ENCODE assay signal across 19 cellular contexts in the genomic region with DNA sequence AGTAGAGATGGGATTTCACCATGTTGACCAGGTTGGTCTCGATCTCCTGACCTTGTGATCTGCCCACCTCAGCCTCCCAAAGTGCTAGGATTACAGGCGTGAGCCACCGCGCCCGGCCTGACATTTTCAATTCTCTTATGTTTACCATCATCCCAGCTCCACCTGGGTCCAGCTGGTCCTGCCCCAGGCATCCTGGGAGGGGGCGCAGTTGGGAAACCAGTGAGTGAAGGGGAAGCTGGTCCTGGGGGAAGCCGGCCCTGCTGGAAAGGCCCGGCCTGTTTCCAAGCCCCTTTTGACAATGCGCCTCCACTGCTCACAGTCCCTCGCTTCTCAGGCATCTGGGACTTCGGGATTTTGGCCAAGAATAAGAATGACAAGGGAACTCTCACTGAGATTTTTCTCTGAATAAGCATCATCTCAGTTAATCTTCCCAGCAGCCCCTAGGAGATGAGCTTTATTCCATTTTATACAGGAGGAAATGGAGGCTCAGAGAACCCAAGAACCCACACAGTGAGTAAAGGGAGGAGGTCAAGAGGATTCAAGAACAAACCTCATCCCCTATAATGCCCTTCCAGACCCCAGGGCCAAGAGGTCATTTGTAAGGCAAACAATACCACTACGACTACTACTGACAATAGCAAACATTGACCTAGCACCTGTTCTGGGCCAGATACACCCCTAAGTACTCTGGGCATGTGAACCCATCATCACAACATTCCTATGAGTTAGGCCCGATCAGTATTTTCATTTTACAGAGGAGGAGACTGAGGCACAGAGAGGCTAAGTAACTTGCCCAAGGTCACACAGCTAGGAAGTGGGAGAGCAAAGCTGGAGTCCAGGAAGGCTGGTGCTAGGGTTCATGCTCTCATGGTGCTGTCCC. TPM values are rescaled to one million over a fixed set of nuclear protein-coding genes. Genes with fewer than 3 reads are reported as not detected.
A peak's percentile ranks its signal among the peaks of the same experiment; 100 is the strongest.
DNase-seq lines count a peak whose midpoint lies in the region; ATAC-seq, FAIRE-seq and TF ChIP-seq lines count a peak whose summit lies in the region.
"Had no signal": no experiment of that assay in that cellular context is flagged by ENCODE, and none has a peak within 500 bp of the region (broad histone marks: within the 10 kb centered on the region; RNA-seq: fewer than 3 reads in every experiment).

No MANE protein-coding gene starts in this region.

- no peak overlapping the region for H3K4me3 ChIP-seq in Caco-2 (ENCODE audit: low read depth, low read length)
- no peak overlapping the region for H3K4me3 ChIP-seq in kidney (ENCODE audit: low read length in 2 of 2)
- H3K4me3 ChIP-seq in PC-9, result no peak overlapping the region
- H3K4me3 ChIP-seq: A549 had no signal

- H3K27ac ChIP-seq in kidney (ENCODE audit: low read depth in 2 of 2, low read length in 2 of 2) (peak overlapping the region; percentile 73), substantia nigra (ENCODE audit: low read depth, low read length, poor library complexity, severe bottlenecking) (peak overlapping the region; percentile 90), PC-9 (no peak overlapping the region)
- H3K27ac ChIP-seq: A549 had no signal

- DNase-seq in Caco-2 (no peak), WTC11 (ENCODE audit: low spot score) (no peak), kidney (no peak), substantia nigra (lab: John Stamatoyannopoulos, UW) (peak in 5 of 49 donors; percentile 8 to 23 (median 16)), GM13976 (ENCODE audit: low spot score) (no peak), PC-9 (no peak), erythroblast (lab: John Stamatoyannopoulos, UW) (no peak)
- DNase-seq: DND-41, GDM1, HFFc6, NCI-H1105, NCI-H187, NCI-H226, NCI-H524 treated with DMSO at 0.1 percent for 48 hours, SHP77 had no signal

- no peaks in the 10 kb centered on the region for H3F3A ChIP-seq in PC-9 (ENCODE audit: insufficient read depth, low read depth)

- BruUV-seq in Caco-2 (replicated peaks; lab: Mats Ljungman, UMichigan) (no TSS peak), PC-9 (replicated peaks; lab: Mats Ljungman, UMichigan) (no TSS peak)

- H3K79me2 ChIP-seq in PC-9 (ENCODE audit: low read depth), result no peaks in the 10 kb centered on the region

- H3K27me3 ChIP-seq in Caco-2 (replicated peaks; ENCODE audit: control insufficient read depth, insufficient read depth, low read length) (no peaks in the 10 kb centered on the region), PC-9 (ENCODE audit: insufficient read depth, low read depth) (no peaks in the 10 kb centered on the region)

- peaks cover 12% of the 10 kb centered on the region for H3K4me1 ChIP-seq in Caco-2
- peaks cover 6 to 21% of the 10 kb centered on the region in 2 donors for H3K4me1 ChIP-seq in kidney (ENCODE audit: control insufficient read depth in 1 of 2, insufficient read depth in 1 of 2, low read depth in 1 of 2, low read length in 2 of 2)
- peaks cover 13% of the 10 kb centered on the region for H3K4me1 ChIP-seq in PC-9 (replicated peaks; ENCODE audit: insufficient read depth)
- H3K4me1 ChIP-seq: A549 had no signal

- in situ Hi-C loops in GM13976 (cut with MboI; ENCODE audit: low sequenced_read_pairs, unreplicated experiment), result no loop called here

- H3K27me3 Mint-ChIP-seq in Caco-2 (ENCODE audit: insufficient read depth, unreplicated experiment) (peaks cover 3% of the 10 kb centered on the region), WTC11 (ENCODE audit: low read depth) (no peaks in the 10 kb centered on the region; the same call in 1 of the 2 replicates)

- no peak for TF ChIP-seq CTCF in Caco-2 (IDR thresholded peaks at IDR 0.05; ENCODE audit: insufficient read depth in 1 of 2, low read depth in 1 of 2, low read length in 1 of 2, severe bottlenecking in 1 of 2, unreplicated experiment in 1 of 2)
- TF ChIP-seq CTCF in WTC11 (IDR thresholded peaks at IDR 0.05), result no peak
- TF ChIP-seq CTCF in kidney (IDR thresholded peaks at IDR 0.05; ENCODE audit: borderline replicate concordance, extremely low read depth, insufficient read depth), result no peak
- TF ChIP-seq CTCF in GM13976 (IDR thresholded peaks at IDR 0.05; ENCODE audit: borderline replicate concordance, control extremely low read depth, extremely low read depth, insufficient read depth, missing control alignments), result no peak
- TF ChIP-seq CTCF in PC-9 (conservative IDR thresholded peaks at IDR 0.05), result no peak

- no peaks in the 10 kb centered on the region for H3K9me2 ChIP-seq in PC-9 (ENCODE audit: insufficient read depth)

- no peaks in the 10 kb centered on the region for H3K36me3 ChIP-seq in Caco-2 (ENCODE audit: control insufficient read depth, insufficient read depth, low read length)
- peaks cover 4 to 9% of the 10 kb centered on the region in 2 donors for H3K36me3 ChIP-seq in kidney (ENCODE audit: control insufficient read depth in 1 of 2, insufficient read depth in 2 of 2, low read length in 2 of 2)
- no peaks in the 10 kb centered on the region for H3K36me3 ChIP-seq in PC-9 (ENCODE audit: low read depth)

- H3K9me3 ChIP-seq in Caco-2, result peaks cover 6% of the 10 kb centered on the region; the same call in 1 of the 2 replicates
- H3K9me3 ChIP-seq in kidney (ENCODE audit: control insufficient read depth in 1 of 2, low read length in 2 of 2), result no peaks in the 10 kb centered on the region
- H3K9me3 ChIP-seq in PC-9 (ENCODE audit: insufficient read depth, low read depth), result no peaks in the 10 kb centered on the region
- H3K9me3 ChIP-seq: A549 had no signal

- POLR2A ChIA-PET in Caco-2 (lab: Charles Lee) (no interaction called here), WTC11 (lab: Charles Lee) (no interaction called here), PC-9 (lab: Charles Lee; ENCODE audit: unreplicated experiment) (interaction anchor here (0.6 kb wide), 1 partner anchor 14 kb away, joined by 3 read pairs; the partner anchor contains the start of gene SLC13A3)

- peak; percentile 37 for ATAC-seq in WTC11
- ATAC-seq: A549 had no signal

- H3K27ac Mint-ChIP-seq in Caco-2 (ENCODE audit: unreplicated experiment), result peak overlapping the region; percentile 40
- no peak overlapping the region for H3K27ac Mint-ChIP-seq in WTC11
- H3K27ac Mint-ChIP-seq: HFFc6 had no signal

- no peak for FAIRE-seq in kidney (lab: Jason Lieb, UNC)
- FAIRE-seq: A549, GM12891, RCC 7860 had no signal

- TF ChIP-seq POLR2A in erythroblast (IDR thresholded peaks at IDR 0.05; ENCODE audit: low read length), result no peak

- H3K36me3 Mint-ChIP-seq in Caco-2 (ENCODE audit: insufficient read depth, unreplicated experiment) (no peaks in the 10 kb centered on the region), WTC11 (no peaks in the 10 kb centered on the region)

- intact Hi-C loops in Caco-2 (cut with micrococcal nuclease; ENCODE audit: unreplicated experiment), result no loop called here
- intact Hi-C loops in kidney (cut with DNase I), result no loop called here
- intact Hi-C loops in PC-9 (cut with micrococcal nuclease; ENCODE audit: unreplicated experiment), result no loop called here

- H3K4me2 ChIP-seq in PC-9, result no peak overlapping the region
- H3K4me2 ChIP-seq: A549 had no signal

- no peak overlapping the region for H3K9ac ChIP-seq in kidney (ENCODE audit: low read length in 2 of 2)

- CTCF ChIA-PET in Caco-2 (lab: Charles Lee) (no interaction called here), WTC11 (lab: Charles Lee) (interaction anchor here (1.0 to 1.1 kb wide), 2 partner anchors 12 to 45 kb away, joined by 3 to 4 read pairs; no protein-coding TSS in a partner anchor), PC-9 (lab: Charles Lee) (no interaction called here)

- no peaks in the 10 kb centered on the region for H4K20me1 ChIP-seq in PC-9 (ENCODE audit: insufficient read depth)

- H3K4me3 Mint-ChIP-seq in Caco-2 (ENCODE audit: unreplicated experiment), result no peak overlapping the region
- H3K4me3 Mint-ChIP-seq in WTC11, result no peak overlapping the region
- H3K4me3 Mint-ChIP-seq: HFFc6 had no signal

- H2AFZ ChIP-seq in PC-9, result no peak overlapping the region

- H3K9me3 Mint-ChIP-seq in Caco-2 (ENCODE audit: unreplicated experiment) (peaks cover 8% of the 10 kb centered on the region), WTC11 (no peaks in the 10 kb centered on the region)
- H3K9me3 Mint-ChIP-seq: HFFc6 had no signal

- H3K4me1 Mint-ChIP-seq in Caco-2 (ENCODE audit: low read depth, unreplicated experiment) (peaks cover 12% of the 10 kb centered on the region), WTC11 (peaks cover 11% of the 10 kb centered on the region)

TF ChIP-seq in WTC11, 78 proteins besides CTCF, POLR2A, EP300 and RAD21:
- TF ChIP-seq ZNF317 (CRISPR knock-in tag; IDR thresholded peaks at IDR 0.05; ENCODE audit: borderline replicate concordance, low read depth), result no peak
- TF ChIP-seq JUN (CRISPR knock-in tag; IDR thresholded peaks at IDR 0.05), result no peak
- no peak for TF ChIP-seq RELA (CRISPR knock-in tag; IDR thresholded peaks at IDR 0.05; ENCODE audit: borderline replicate concordance)
- TF ChIP-seq NFATC4 (CRISPR knock-in tag; IDR thresholded peaks at IDR 0.05), result no peak

RNA-seq across cellular contexts. Expression of gene SLC13A3, which starts 14.0 kb away (rescaled TPM):
- total RNA-seq in Caco-2 (2022) (0.30 and 0.39 TPM in 2 replicates), WTC11 (2021) (10.6 to 13.5 TPM (median 11.9 TPM) in 3 replicates), kidney (31.5 TPM), PC-9 (2021) (6.0 and 9.1 TPM in 2 replicates)
- polyA plus RNA-seq in kidney (ENCODE audit: insufficient read depth, low read depth, low replicate concordance), result 241 TPM
- total RNA-seq: H4 had no signal

RNA-seq across cellular contexts. Expression of gene TP53RK, which starts 52.0 kb away (rescaled TPM):
- total RNA-seq in Caco-2 (2022) (20.3 and 22.7 TPM in 2 replicates), WTC11 (2021) (11.9 to 13.4 TPM (median 12.4 TPM) in 3 replicates), kidney (11.0 TPM), PC-9 (2021) (9.9 and 10.4 TPM in 2 replicates)
- 9.3 TPM for polyA plus RNA-seq in kidney (ENCODE audit: insufficient read depth, low read depth, low replicate concordance)
